Comparison of ENCODE assay signal across 11 cellular contexts in the genomic region with DNA sequence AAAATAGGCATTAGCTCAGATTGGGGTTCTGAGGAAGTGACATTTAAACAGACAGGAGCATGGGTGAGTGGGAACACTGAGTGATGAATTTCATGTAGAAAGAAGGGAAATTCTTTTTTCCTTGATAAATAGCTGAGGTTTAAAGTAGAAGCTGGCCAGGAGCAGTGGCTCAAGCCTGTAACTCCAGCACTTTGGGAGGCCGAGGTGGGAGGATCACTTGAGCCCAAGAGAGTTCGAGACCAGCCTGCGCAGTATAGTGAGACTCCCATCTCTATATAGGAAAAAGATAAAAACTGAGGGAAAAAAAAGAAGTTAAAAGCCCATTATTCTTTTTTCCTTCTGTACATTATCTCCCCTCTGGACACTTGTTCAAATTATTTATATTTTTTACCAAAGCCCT. TPM values are rescaled to one million over a fixed set of nuclear protein-coding genes. Genes with fewer than 3 reads are reported as not detected.
DNase-seq lines count a peak whose midpoint lies in the region; ATAC-seq and TF ChIP-seq lines count a peak whose summit lies in the region.
"Had no signal": no experiment of that assay in that cellular context is flagged by ENCODE, and none has a peak within 500 bp of the region (broad histone marks: within the 10 kb centered on the region; RNA-seq: fewer than 3 reads in every experiment).

No MANE protein-coding gene starts in this region.

- peak overlapping the region; percentile 89 for H3K27ac Mint-ChIP-seq in activated T-helper 1 cell treated with anti-CD3 and anti-CD28 coated beads, Interleukin-12 subunit alpha, Interleukin-12 subunit beta, Interleukin-2, Interleukin-4 antibody, amounts not matched to agents 30 ng/mL and 10 ng/mL and 1 ng/mL, durations not matched to agents 14 hours and 24 hours and 36 hours

- H3K4me1 ChIP-seq in A673 (ENCODE audit: insufficient read depth, low read length, poor library complexity, severe bottlenecking), result peaks cover 55% of the 10 kb centered on the region
- peaks cover 68 to 98% of the 10 kb centered on the region in 2 experiments for H3K4me1 ChIP-seq in HCT116 (ENCODE audit: control insufficient read depth in 1 of 2, insufficient read depth in 2 of 2, low read length in 2 of 2)
- peaks cover 34% of the 10 kb centered on the region for H3K4me1 ChIP-seq in mesodermal cell (ENCODE audit: control insufficient read depth, insufficient read depth, low read length, poor library complexity, severe bottlenecking)
- H3K4me1 ChIP-seq in thyroid gland, result peaks cover 32 to 53% of the 10 kb centered on the region in 2 donors

- H3K9me3 ChIP-seq in A673 (ENCODE audit: low read depth, low read length, poor library complexity, severe bottlenecking) (no peaks in the 10 kb centered on the region), HCT116 (ENCODE audit: control insufficient read depth in 1 of 2, insufficient read depth in 1 of 2, low read depth in 1 of 2, low read length in 2 of 2) (no peaks in the 10 kb centered on the region), mesodermal cell (ENCODE audit: control insufficient read depth, low read length) (no peaks in the 10 kb centered on the region), thyroid gland (no peaks in the 10 kb centered on the region)

- peaks cover 99% of the 10 kb centered on the region for H3K79me2 ChIP-seq in HCT116 (ENCODE audit: insufficient read depth, low read length)

- H3K36me3 ChIP-seq in A673 (ENCODE audit: insufficient read depth, low read length, poor library complexity, severe bottlenecking) (peaks cover 15% of the 10 kb centered on the region), HCT116 (ENCODE audit: control insufficient read depth in 1 of 2, insufficient read depth in 2 of 2, low read length in 2 of 2) (peaks cover 7 to 38% of the 10 kb centered on the region in 2 experiments; a peak in 2 of 4 replicates), mesodermal cell (ENCODE audit: control insufficient read depth, insufficient read depth, low read length) (peaks cover 10% of the 10 kb centered on the region), thyroid gland (no peaks in the 10 kb centered on the region)

- peak overlapping the region; percentile 91 for H3K27ac ChIP-seq in A673 (ENCODE audit: low read depth, low read length, poor library complexity, severe bottlenecking)
- H3K27ac ChIP-seq in HCT116 (ENCODE audit: low read depth, low read length), result peak overlapping the region; percentile 96
- peak overlapping the region; percentile 74 for H3K27ac ChIP-seq in mesodermal cell (ENCODE audit: low read depth, low read length, severe bottlenecking)
- H3K27ac ChIP-seq in thyroid gland, result no peak overlapping the region

- H3K9ac ChIP-seq in HCT116 (ENCODE audit: low read length), result peak overlapping the region; percentile 100

- intact Hi-C loops in A673 (cut with micrococcal nuclease; ENCODE audit: unreplicated experiment) (no loop called here), HCT116 (cut with micrococcal nuclease) (no loop called here), thyroid gland (cut with DNase I) (no loop called here)
- intact Hi-C loops in activated T-helper 1 cell treated with anti-CD3 and anti-CD28 coated beads, Interleukin-12 subunit alpha, Interleukin-12 subunit beta, Interleukin-2, Interleukin-4 antibody, amounts not matched to agents 30 ng/mL and 10 ng/mL and 1 ng/mL, durations not matched to agents 14 hours and 24 hours and 36 hours (cut with micrococcal nuclease), result loop anchor here (2.0 to 10.0 kb wide), 3 partner anchors 108 to 761 kb away; partner anchors contain the start of genes BMS1 and ZNF33B

- peak overlapping the region; percentile 90 for H3K4me3 Mint-ChIP-seq in activated T-helper 1 cell treated with anti-CD3 and anti-CD28 coated beads, Interleukin-12 subunit alpha, Interleukin-12 subunit beta, Interleukin-2, Interleukin-4 antibody, amounts not matched to agents 30 ng/mL and 10 ng/mL and 1 ng/mL, durations not matched to agents 14 hours and 24 hours and 36 hours

- TF ChIP-seq POLR2A in HCT116 (IDR thresholded peaks at IDR 0.05; ENCODE audit: borderline replicate concordance, extremely low read depth, insufficient read depth, insufficient read length) (no peak), thyroid gland (IDR thresholded peaks at IDR 0.05) (no peak)

- WGBS in mesodermal cell (ENCODE audit: insufficient coverage in 2 of 2), 2 experiments, result no CpG with 5 or more reads among the region's 3 CpGs
- WGBS in thyroid gland, 2 donors, result 92 to 94% methylated on average over 3 of the region's 3 CpGs

- H4K20me1 ChIP-seq in HCT116 (ENCODE audit: insufficient read depth), result peaks cover 60% of the 10 kb centered on the region; the same call in 1 of the 2 replicates

- POLR2A ChIA-PET in A673 (lab: Charles Lee; ENCODE audit: low non-redundant PET), result no interaction called here
- POLR2A ChIA-PET in HCT116 (lab: Charles Lee), result interaction anchor here (1.5 to 2.0 kb wide), 2 partner anchors 8 to 49 kb away, joined by 5 to 6 read pairs; no protein-coding TSS in a partner anchor

- no peaks in the 10 kb centered on the region for H3K27me3 Mint-ChIP-seq in activated T-helper 1 cell treated with anti-CD3 and anti-CD28 coated beads, Interleukin-12 subunit alpha, Interleukin-12 subunit beta, Interleukin-2, Interleukin-4 antibody, amounts not matched to agents 30 ng/mL and 10 ng/mL and 1 ng/mL, durations not matched to agents 14 hours and 24 hours and 36 hours (ENCODE audit: insufficient read depth)

- no peaks in the 10 kb centered on the region for H3K9me3 Mint-ChIP-seq in activated T-helper 1 cell treated with anti-CD3 and anti-CD28 coated beads, Interleukin-12 subunit alpha, Interleukin-12 subunit beta, Interleukin-2, Interleukin-4 antibody, amounts not matched to agents 30 ng/mL and 10 ng/mL and 1 ng/mL, durations not matched to agents 14 hours and 24 hours and 36 hours

- TF ChIP-seq RAD21 in HCT116 (IDR thresholded peaks at IDR 0.05; ENCODE audit: low read depth), result no peak

- DNase-seq in A673 (ENCODE audit: low spot score) (no peak), HCT116 (ENCODE audit: low read depth, low spot score) (no peak), thyroid gland (no peak), NCI-H774 (lab: John Stamatoyannopoulos, UW) (no peak)
- DNase-seq in activated T-helper 1 cell treated with anti-CD3 and anti-CD28 coated beads, Interleukin-12 subunit alpha, Interleukin-12 subunit beta, Interleukin-2, Interleukin-4 antibody, amounts not matched to agents 30 ng/mL and 10 ng/mL and 1 ng/mL, durations not matched to agents 14 hours and 24 hours and 36 hours (ENCODE audit: low spot score), result no peak
- DNase-seq in activated CD4-positive, alpha-beta T cell treated with anti-CD3 and anti-CD28 coated beads for 1 hour, result no peak
- DNase-seq: activated gamma-delta T cell had no signal

- no peaks in the 10 kb centered on the region for H3K9me2 ChIP-seq in HCT116 (ENCODE audit: insufficient read depth)

- peaks cover 50% of the 10 kb centered on the region for H3K36me3 Mint-ChIP-seq in activated T-helper 1 cell treated with anti-CD3 and anti-CD28 coated beads, Interleukin-12 subunit alpha, Interleukin-12 subunit beta, Interleukin-2, Interleukin-4 antibody, amounts not matched to agents 30 ng/mL and 10 ng/mL and 1 ng/mL, durations not matched to agents 14 hours and 24 hours and 36 hours (ENCODE audit: low read depth)

- RAD21 ChIA-PET in HCT116 (lab: Charles Lee; ENCODE audit: low non-redundant PET in 1 of 2, low total read pairs in 2 of 2, uncharacterized antibody in 2 of 2, unreplicated experiment in 2 of 2), result no interaction called here

- peak overlapping the region; percentile 92 for H3K4me2 ChIP-seq in HCT116 (ENCODE audit: low read length)

- no peak overlapping the region for H3K4me3 ChIP-seq in A673 (ENCODE audit: low read depth, low read length, poor library complexity, severe bottlenecking)
- H3K4me3 ChIP-seq in HCT116 (replicated peaks in 1 of 2; ENCODE audit: low read depth in 1 of 2, low read length in 2 of 2), result peak overlapping the region in 1 of 2 experiments; percentile 60; a peak in 2 of 4 replicates
- no peak overlapping the region for H3K4me3 ChIP-seq in mesodermal cell (ENCODE audit: extremely low read depth, insufficient read depth, low read length, poor library complexity, severe bottlenecking)
- no peak overlapping the region for H3K4me3 ChIP-seq in thyroid gland (replicated peaks in 1 of 3)

- H3K4me1 Mint-ChIP-seq in activated T-helper 1 cell treated with anti-CD3 and anti-CD28 coated beads, Interleukin-12 subunit alpha, Interleukin-12 subunit beta, Interleukin-2, Interleukin-4 antibody, amounts not matched to agents 30 ng/mL and 10 ng/mL and 1 ng/mL, durations not matched to agents 14 hours and 24 hours and 36 hours (ENCODE audit: low read depth), result peaks cover 83% of the 10 kb centered on the region

- no peak for TF ChIP-seq CTCF in A673 (conservative IDR thresholded peaks at IDR 0.05; ENCODE audit: low read depth, low read length)
- TF ChIP-seq CTCF in HCT116 (IDR thresholded peaks at IDR 0.05 in 2 of 3, conservative IDR thresholded peaks at IDR 0.05 in 1 of 3; ENCODE audit: borderline replicate concordance in 1 of 3, insufficient read depth in 1 of 3, low read depth in 2 of 3, low read length in 2 of 3), result no peak
- TF ChIP-seq CTCF in thyroid gland (IDR thresholded peaks at IDR 0.05), result no peak

- H2AFZ ChIP-seq in HCT116 (ENCODE audit: low read depth, low read length, poor library complexity, severe bottlenecking), result no peak overlapping the region

- H3K27me3 ChIP-seq in A673 (replicated peaks; ENCODE audit: insufficient read depth, low read depth, low read length, poor library complexity) (no peaks in the 10 kb centered on the region), HCT116 (ENCODE audit: insufficient read depth, low read length) (no peaks in the 10 kb centered on the region), thyroid gland (no peaks in the 10 kb centered on the region)

- CTCF ChIA-PET in A673 (lab: Charles Lee) (no interaction called here), HCT116 (lab: Charles Lee) (interaction anchor here (1.0 kb wide), 1 partner anchor 144 kb away, joined by 3 read pairs; no protein-coding TSS in a partner anchor)

- ATAC-seq in HCT116, result no peak
- no peak for ATAC-seq in GM19035 (IDR thresholded peaks at IDR 0.05; ENCODE audit: unreplicated experiment)

- no TSS peak for BruUV-seq in A673 (replicated peaks; lab: Mats Ljungman, UMichigan)
- BruUV-seq in HCT116 (replicated peaks; lab: Mats Ljungman, UMichigan), result no TSS peak

RNA-seq across cellular contexts. Expression of gene HNRNPF, which starts 9.1 kb away (rescaled TPM):
- total RNA-seq in A673 (2021), result 265 and 277 TPM in 2 replicates
- total RNA-seq in HCT116 (2021; ENCODE audit: unreplicated experiment), result 333 TPM
- polyA plus RNA-seq in HCT116 (2012), result 197 and 213 TPM in 2 replicates
- total RNA-seq in activated T-helper 1 cell treated with anti-CD3 and anti-CD28 coated beads, Interleukin-12 subunit alpha, Interleukin-12 subunit beta, Interleukin-2, Interleukin-4 antibody, amounts not matched to agents 30 ng/mL and 10 ng/mL and 1 ng/mL, durations not matched to agents 14 hours and 24 hours and 36 hours, result 499 and 501 TPM in 2 replicates
- polyA plus RNA-seq in mesodermal cell (2013, experiment 1 of 2), result 193 TPM
- polyA plus RNA-seq in mesodermal cell (2013, experiment 2 of 2), result 159 TPM
- 100 to 1,000 TPM; 148 to 158 (median 155) TPM for total RNA-seq in thyroid gland

RNA-seq across cellular contexts. Expression of gene FXYD4, which starts 28.5 kb away (rescaled TPM):
- total RNA-seq in A673 (2021) (not detected in 2 replicates), HCT116 (2021; ENCODE audit: unreplicated experiment) (0.71 TPM), thyroid gland (not detected)
- polyA plus RNA-seq in HCT116 (2012), result 2.2 and 3.4 TPM in 2 replicates
- 0.44 TPM in 1 of 2 replicates, not detected in the other for total RNA-seq in activated T-helper 1 cell treated with anti-CD3 and anti-CD28 coated beads, Interleukin-12 subunit alpha, Interleukin-12 subunit beta, Interleukin-2, Interleukin-4 antibody, amounts not matched to agents 30 ng/mL and 10 ng/mL and 1 ng/mL, durations not matched to agents 14 hours and 24 hours and 36 hours
- polyA plus RNA-seq in mesodermal cell (2013, experiment 1 of 2), result not detected
- not detected for polyA plus RNA-seq in mesodermal cell (2013, experiment 2 of 2)
- total RNA-seq: SK-MEL-5, subcutaneous adipose tissue had no signal

RNA-seq across cellular contexts. Expression of gene ZNF487, which starts 37.0 kb away (rescaled TPM):
- total RNA-seq in A673 (2021), result 1.3 and 2.8 TPM in 2 replicates
- total RNA-seq in HCT116 (2021; ENCODE audit: unreplicated experiment), result 4.0 TPM
- 2.7 and 3.4 TPM in 2 replicates for polyA plus RNA-seq in HCT116 (2012)
- total RNA-seq in activated T-helper 1 cell treated with anti-CD3 and anti-CD28 coated beads, Interleukin-12 subunit alpha, Interleukin-12 subunit beta, Interleukin-2, Interleukin-4 antibody, amounts not matched to agents 30 ng/mL and 10 ng/mL and 1 ng/mL, durations not matched to agents 14 hours and 24 hours and 36 hours, result 1.8 and 2.0 TPM in 2 replicates
- polyA plus RNA-seq in mesodermal cell (2013, experiment 1 of 2), result 6.4 TPM
- polyA plus RNA-seq in mesodermal cell (2013, experiment 2 of 2), result 4.4 TPM
- total RNA-seq in thyroid gland, result 10 to 100 TPM; 11.9 to 21.7 (median 19.9) TPM

Comparison
In these comparisons a context has a peak if more than half of its experiments do, and no peak if none do; other contexts are left out.
1. H3K27ac ChIP-seq: peak in A673 (single experiment), HCT116 (single experiment) and mesodermal cell (single experiment); none in thyroid gland (0 of 3).